In the genomic region with DNA sequence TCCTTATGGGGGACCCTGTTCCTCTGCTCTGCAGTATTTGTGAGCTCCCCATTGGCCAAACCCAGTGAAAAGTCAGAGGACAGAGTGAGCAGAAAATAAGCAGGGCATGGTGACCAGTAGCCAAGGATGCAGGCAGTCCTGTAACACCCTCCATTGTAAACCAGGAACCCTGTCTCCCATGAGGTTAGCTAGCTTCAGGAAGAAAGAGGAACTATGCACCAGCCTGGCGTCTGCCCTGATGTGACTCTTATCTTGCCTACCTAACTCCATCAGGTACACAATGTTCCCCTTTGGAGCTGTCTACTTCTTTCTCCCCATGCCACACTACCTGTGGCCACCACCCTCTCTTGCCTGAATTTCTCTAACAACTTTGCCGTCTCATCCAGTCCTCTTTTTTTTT, we compare ENCODE assay signal across 13 cellular contexts.
DNase-seq lines count a peak whose midpoint lies in the region; ATAC-seq and TF ChIP-seq lines count a peak whose summit lies in the region.
"Had no signal": no experiment of that assay in that cellular context is flagged by ENCODE, and none has a peak within 500 bp of the region (broad histone marks: within the 10 kb centered on the region; RNA-seq: fewer than 3 reads in every experiment).

No MANE protein-coding gene starts in this region.

- 80 to 82% methylated on average over 2 of the region's 2 CpGs for WGBS in esophagus, 2 donors
- WGBS in right lobe of liver (ENCODE audit: insufficient coverage, low coverage, low lambda C conversion rate, missing lambda C conversion rate): 70% methylated on average over 1 of the region's 2 CpGs

- TF ChIP-seq CTCF in GM12864 (IDR thresholded peaks at IDR 0.05; ENCODE audit: low read depth, low read length, missing control alignments): no peak
- no peak for TF ChIP-seq CTCF in right lobe of liver (IDR thresholded peaks at IDR 0.05)
- TF ChIP-seq CTCF in HFFc6 (IDR thresholded peaks at IDR 0.05): no peak
- no peak for TF ChIP-seq CTCF in activated CD8-positive, alpha-beta T cell treated with anti-CD3 and anti-CD28 coated beads for 36 hours (IDR thresholded peaks at IDR 0.05)

- no peaks in the 10 kb centered on the region for H3K9me3 ChIP-seq in esophagus (ENCODE audit: control insufficient read depth in 2 of 2, insufficient read depth in 1 of 2, low read depth in 1 of 2, low read length in 1 of 2)
- H3K9me3 ChIP-seq in right lobe of liver: no peaks in the 10 kb centered on the region

- H3K27me3 Mint-ChIP-seq in HFFc6 (ENCODE audit: insufficient read depth): peaks cover 28% of the 10 kb centered on the region
- H3K27me3 Mint-ChIP-seq in activated CD4-positive, alpha-beta T cell treated with anti-CD3 and anti-CD28 coated beads, Interleukin-2, amount 10 ng/mL, durations not matched to agents 24 days and 14 days: peaks cover 3% of the 10 kb centered on the region
- H3K27me3 Mint-ChIP-seq in activated CD8-positive, alpha-beta T cell treated with anti-CD3 and anti-CD28 coated beads for 36 hours: peaks cover 18% of the 10 kb centered on the region

- ATAC-seq in GM21526 (IDR thresholded peaks at IDR 0.05; ENCODE audit: low FRiP score, unreplicated experiment) (peak; percentile 5), right lobe of liver (no peak)
- no peak for ATAC-seq in activated CD8-positive, alpha-beta T cell treated with anti-CD3 and anti-CD28 coated beads for 36 hours
- ATAC-seq: Panc1 had no signal

- H3K4me1 Mint-ChIP-seq in HFFc6 (ENCODE audit: low read depth): 0 out of 2 replicates have a peak, but pooled peaks cover 5% of the 10 kb centered on the region
- H3K4me1 Mint-ChIP-seq in activated CD4-positive, alpha-beta T cell treated with anti-CD3 and anti-CD28 coated beads, Interleukin-2, amount 10 ng/mL, durations not matched to agents 24 days and 14 days: no peaks in the 10 kb centered on the region
- H3K4me1 Mint-ChIP-seq in activated CD8-positive, alpha-beta T cell treated with anti-CD3 and anti-CD28 coated beads for 36 hours (ENCODE audit: low read depth): peaks cover 4% of the 10 kb centered on the region

- H3K27me3 ChIP-seq in esophagus (ENCODE audit: control insufficient read depth in 1 of 2, insufficient read depth in 2 of 2, low read length in 2 of 2): no peaks in the 10 kb centered on the region
- no peaks in the 10 kb centered on the region for H3K27me3 ChIP-seq in right lobe of liver

- H3K36me3 ChIP-seq in esophagus (ENCODE audit: control insufficient read depth in 2 of 2, insufficient read depth in 2 of 2, low read length in 1 of 2): no peaks in the 10 kb centered on the region
- H3K36me3 ChIP-seq in right lobe of liver: no peaks in the 10 kb centered on the region

- CTCF ChIA-PET in activated CD8-positive, alpha-beta T cell treated with anti-CD3 and anti-CD28 coated beads for 36 hours (lab: Charles Lee): no interaction called here

- no peaks in the 10 kb centered on the region for H3K9me3 Mint-ChIP-seq in HFFc6
- peaks cover 10% of the 10 kb centered on the region for H3K9me3 Mint-ChIP-seq in activated CD4-positive, alpha-beta T cell treated with anti-CD3 and anti-CD28 coated beads, Interleukin-2, amount 10 ng/mL, durations not matched to agents 24 days and 14 days
- peaks cover 3% of the 10 kb centered on the region for H3K9me3 Mint-ChIP-seq in activated CD8-positive, alpha-beta T cell treated with anti-CD3 and anti-CD28 coated beads for 36 hours

- intact Hi-C loops in right lobe of liver (cut with DNase I): no loop called here
- intact Hi-C loops in activated CD4-positive, alpha-beta T cell treated with anti-CD3 and anti-CD28 coated beads, Interleukin-2, amount 10 ng/mL, durations not matched to agents 24 days and 14 days (cut with micrococcal nuclease): no loop called here
- intact Hi-C loops in activated CD8-positive, alpha-beta T cell treated with anti-CD3 and anti-CD28 coated beads for 36 hours (cut with micrococcal nuclease): no loop called here

- DNase-seq in GM12864 (ENCODE audit: low read depth): no peak
- peak; percentile 56 to 77 for DNase-seq in Kasumi-1 (lab: John Stamatoyannopoulos, UW)
- no peak for DNase-seq in right lobe of liver
- no peak for DNase-seq in HFFc6
- no peak for DNase-seq in activated CD4-positive, alpha-beta T cell treated with anti-CD3 and anti-CD28 coated beads, Interleukin-2, amount 10 ng/mL, durations not matched to agents 24 days and 14 days
- DNase-seq in activated CD8-positive, alpha-beta T cell treated with anti-CD3 and anti-CD28 coated beads for 36 hours: no peak
- DNase-seq: activated naive CD4-positive, alpha-beta T cell treated with anti-CD3 and anti-CD28 coated beads, Interleukin-2, amount 10 ng/mL, durations not matched to agents 7 days and 5 days; DMS 273 treated with DMSO at 0.1 percent for 48 hours; glutamatergic neuron; NCI-H2081 treated with DMSO at 0.1 percent for 48 hours had no signal

- H3K4me1 ChIP-seq in esophagus (ENCODE audit: control insufficient read depth in 2 of 2, insufficient read depth in 2 of 2, low read length in 1 of 2): peaks cover 0 to 7% of the 10 kb centered on the region in 2 donors
- H3K4me1 ChIP-seq in right lobe of liver: no peaks in the 10 kb centered on the region

- no peak overlapping the region for H3K27ac Mint-ChIP-seq in HFFc6
- H3K27ac Mint-ChIP-seq in activated CD4-positive, alpha-beta T cell treated with anti-CD3 and anti-CD28 coated beads, Interleukin-2, amount 10 ng/mL, durations not matched to agents 24 days and 14 days: no peak overlapping the region
- H3K27ac Mint-ChIP-seq in activated CD8-positive, alpha-beta T cell treated with anti-CD3 and anti-CD28 coated beads for 36 hours: no peak overlapping the region
- H3K27ac Mint-ChIP-seq: activated naive CD4-positive, alpha-beta T cell treated with anti-CD3 and anti-CD28 coated beads, Interleukin-2, amount 10 ng/mL, durations not matched to agents 7 days and 5 days had no signal

- H3K4me3 ChIP-seq in GM12864 (ENCODE audit: low read depth, low read length): peak overlapping the region; percentile 23; the same call in 1 of the 2 replicates
- H3K4me3 ChIP-seq in esophagus (ENCODE audit: low read depth in 1 of 2, low read length in 2 of 2): no peak overlapping the region
- H3K4me3 ChIP-seq in right lobe of liver: no peak overlapping the region

- no peak for TF ChIP-seq POLR2A in right lobe of liver (IDR thresholded peaks at IDR 0.05)

- H3K36me3 Mint-ChIP-seq in HFFc6 (ENCODE audit: low read depth): no peaks in the 10 kb centered on the region
- H3K36me3 Mint-ChIP-seq in activated CD4-positive, alpha-beta T cell treated with anti-CD3 and anti-CD28 coated beads, Interleukin-2, amount 10 ng/mL, durations not matched to agents 24 days and 14 days (ENCODE audit: low read depth): no peaks in the 10 kb centered on the region
- no peaks in the 10 kb centered on the region for H3K36me3 Mint-ChIP-seq in activated CD8-positive, alpha-beta T cell treated with anti-CD3 and anti-CD28 coated beads for 36 hours (ENCODE audit: low read depth)
- H3K36me3 Mint-ChIP-seq: activated naive CD4-positive, alpha-beta T cell treated with anti-CD3 and anti-CD28 coated beads, Interleukin-2, amount 10 ng/mL, durations not matched to agents 7 days and 5 days had no signal

- POLR2A ChIA-PET in activated CD8-positive, alpha-beta T cell treated with anti-CD3 and anti-CD28 coated beads for 36 hours (lab: Charles Lee): no interaction called here

- H3K27ac ChIP-seq in esophagus (ENCODE audit: low read depth in 2 of 2, low read length in 1 of 2): peak overlapping the region; percentile 72 to 81
- no peak overlapping the region for H3K27ac ChIP-seq in right lobe of liver

- no peak overlapping the region for H3K4me3 Mint-ChIP-seq in HFFc6
- no peak overlapping the region for H3K4me3 Mint-ChIP-seq in activated CD4-positive, alpha-beta T cell treated with anti-CD3 and anti-CD28 coated beads, Interleukin-2, amount 10 ng/mL, durations not matched to agents 24 days and 14 days
- H3K4me3 Mint-ChIP-seq in activated CD8-positive, alpha-beta T cell treated with anti-CD3 and anti-CD28 coated beads for 36 hours: no peak overlapping the region
- H3K4me3 Mint-ChIP-seq: activated naive CD4-positive, alpha-beta T cell treated with anti-CD3 and anti-CD28 coated beads, Interleukin-2, amount 10 ng/mL, durations not matched to agents 7 days and 5 days had no signal

Comparison
In these comparisons a context has a peak if more than half of its experiments do, and no peak if none do; other contexts are left out.
1. DNase-seq: peak in Kasumi-1 (2 of 2); none in GM12864 (single experiment), right lobe of liver (0 of 3), HFFc6 (single experiment), activated CD4-positive, alpha-beta T cell treated with anti-CD3 and anti-CD28 coated beads, Interleukin-2, amount 10 ng/mL, durations not matched to agents 24 days and 14 days (single experiment) and activated CD8-positive, alpha-beta T cell treated with anti-CD3 and anti-CD28 coated beads for 36 hours (single experiment).
2. H3K27ac ChIP-seq: peak in esophagus (2 of 2); none in right lobe of liver (0 of 3).